Comparison of ENCODE assay signal across 23 cellular contexts in genomic region chr19:6186435-6186834, GRCh38. TPM values are rescaled to one million over a fixed set of nuclear protein-coding genes. Genes with fewer than 3 reads are reported as not detected.
"Had no signal": no experiment of that assay in that cellular context is flagged by ENCODE, and none has a peak within 500 bp of the region (broad histone marks: within the 10 kb centered on the region; RNA-seq: fewer than 3 reads in every experiment).

No MANE protein-coding gene starts in this region.

- DNase-seq: effector memory CD8-positive, alpha-beta T cell; foreskin fibroblast; immature natural killer cell; left colon; mesendoderm; naive thymus-derived CD8-positive, alpha-beta T cell; posterior cingulate gyrus; stimulated activated CD4-positive, alpha-beta T cell treated with anti-CD3 and anti-CD28 coated beads, Interleukin-4, amount 100 ng/mL, for 1 hour; stimulated activated CD8-positive, alpha-beta memory T cell treated with anti-CD3 and anti-CD28 coated beads, Interleukin-4, amount 100 ng/mL, for 48 hours; stimulated activated naive CD8-positive, alpha-beta T cell treated with anti-CD3 and anti-CD28 coated beads, Interleukin-15, Interleukin-2, amounts not matched to agents 100 U/mL and 50 U/mL, for 24 hours; upper lobe of right lung had no signal

- ATAC-seq: effector memory CD8-positive, alpha-beta T cell; gastroesophageal sphincter; left colon; naive thymus-derived CD8-positive, alpha-beta T cell; right cardiac atrium; stimulated activated effector memory CD8-positive, alpha-beta T cell treated with anti-CD3 and anti-CD28 coated beads, Interleukin-12 subunit alpha, Interleukin-12 subunit beta, amount 100 ng/mL, for 72 hours; stimulated activated naive CD8-positive, alpha-beta T cell treated with anti-CD3 and anti-CD28 coated beads, Interleukin-15, Interleukin-2, amounts not matched to agents 100 U/mL and 50 U/mL, for 24 hours; upper lobe of right lung had no signal

- H3K9me3 ChIP-seq: gastroesophageal sphincter, neutrophil, suprapubic skin, tibial artery, upper lobe of right lung had no signal

- H3K27me3 ChIP-seq: esophagus muscularis mucosa, gastroesophageal sphincter had no signal

- H3K36me3 ChIP-seq: esophagus muscularis mucosa, gastroesophageal sphincter, neutrophil, suprapubic skin, tibial artery, upper lobe of right lung had no signal

- H3K4me3 ChIP-seq: esophagus muscularis mucosa, gastroesophageal sphincter, suprapubic skin, tibial artery, upper lobe of right lung had no signal

- H3K4me1 ChIP-seq: upper lobe of right lung had no signal

- H3K27ac ChIP-seq: epithelial cell of prostate, esophagus muscularis mucosa, gastroesophageal sphincter, neutrophil, suprapubic skin, tibial artery, upper lobe of right lung had no signal

RNA-seq across cellular contexts. Expression of gene ACSBG2, which starts 51.0 kb away (rescaled TPM):
- total RNA-seq: left colon; liver; lung microvascular endothelial cell; mononuclear cell; naive thymus-derived CD8-positive, alpha-beta T cell; osteoblast; right cardiac atrium; suprapubic skin; upper lobe of right lung had no signal
